ENCODE assay signal across 1 cellular context in genomic region chr4:175325230-175325629, GRCh38.
TF ChIP-seq lines count a peak whose summit lies in the region.

No MANE protein-coding gene starts in this region.

TF ChIP-seq in GM23338, 12 proteins besides CTCF, POLR2A, EP300 and RAD21 (continued from another document):
- TF ChIP-seq ZNF462 (CRISPR knock-in tag; IDR thresholded peaks at IDR 0.05) (no peak), JUNB (IDR thresholded peaks at IDR 0.05; ENCODE audit: unreplicated experiment) (no peak), ZNF331 (CRISPR knock-in tag; IDR thresholded peaks at IDR 0.05; ENCODE audit: low read depth) (no peak), EZH2phosphoT487 (IDR thresholded peaks at IDR 0.05; ENCODE audit: unreplicated experiment) (no peak), NANOG (IDR thresholded peaks at IDR 0.05; ENCODE audit: borderline replicate concordance) (no peak), CREB1 (CRISPR knock-in tag; IDR thresholded peaks at IDR 0.05; ENCODE audit: low read depth) (no peak), ETS1 (IDR thresholded peaks at IDR 0.05) (no peak), REST (IDR thresholded peaks at IDR 0.05; ENCODE audit: unreplicated experiment) (no peak), POLR2AphosphoS5 (IDR thresholded peaks at IDR 0.05; ENCODE audit: low read depth) (no peak)
